Comparison of ENCODE assay signal across 15 cellular contexts in genomic region chr10:54749623-54750022, GRCh38.
DNase-seq lines count a peak whose midpoint lies in the region; ATAC-seq and TF ChIP-seq lines count a peak whose summit lies in the region.
"Had no signal": no experiment of that assay in that cellular context is flagged by ENCODE, and none has a peak within 500 bp of the region (broad histone marks: within the 10 kb centered on the region; RNA-seq: fewer than 3 reads in every experiment).

No MANE protein-coding gene starts in this region.

- ATAC-seq in GM18868 (IDR thresholded peaks at IDR 0.05; ENCODE audit: unreplicated experiment) = peak; percentile 45
- peak; percentile 62 for ATAC-seq in HG03439 (IDR thresholded peaks at IDR 0.05; ENCODE audit: unreplicated experiment)
- ATAC-seq: GM23338, K562 had no signal

- no peak for TF ChIP-seq CTCF in GM10248 (IDR thresholded peaks at IDR 0.05; ENCODE audit: control extremely low read depth, extremely low read depth, low read depth, missing control alignments)

- CTCF ChIA-PET in GM10248 (lab: Yijun Ruan, JAX) = no interaction called here

- POLR2A ChIA-PET in GM10248 (lab: Yijun Ruan, JAX) = no interaction called here

- H3K27ac ChIP-seq in caudate nucleus (ENCODE audit: low read depth, low read length) = no peak overlapping the region
- H3K27ac ChIP-seq: C4-2B had no signal

- peak; percentile 54 for DNase-seq in OCI-M1 (lab: John Stamatoyannopoulos, UW)
- no peak for DNase-seq in inferior parietal cortex (ENCODE audit: extremely low spot score)
- DNase-seq in GOT3 (lab: John Stamatoyannopoulos, UW) = no peak
- DNase-seq in caudate nucleus (lab: John Stamatoyannopoulos, UW) = no peak
- DNase-seq in GM10248 (ENCODE audit: extremely low spot score) = no peak
- DNase-seq: ACHN; AML-193; Caco-2; CD4-positive, alpha-beta T cell; IMR-90 had no signal
